24 cellular contexts compared by ENCODE assay signal in genomic region chr20:655730-656624, GRCh38. TPM values are rescaled to one million over a fixed set of nuclear protein-coding genes. Genes with fewer than 3 reads are reported as not detected.
A peak's percentile ranks its signal among the peaks of the same experiment; 100 is the strongest.
DNase-seq lines count a peak whose midpoint lies in the region; ATAC-seq, FAIRE-seq and TF ChIP-seq lines count a peak whose summit lies in the region.
"Had no signal": no experiment of that assay in that cellular context is flagged by ENCODE, and none has a peak within 500 bp of the region (broad histone marks: within the 10 kb centered on the region; RNA-seq: fewer than 3 reads in every experiment).

No MANE protein-coding gene starts in this region.

- H3K9me3 ChIP-seq in A549 (no peaks in the 10 kb centered on the region), T-helper 17 cell (ENCODE audit: control insufficient read depth, low read length, poor library complexity, severe bottlenecking) (no peaks in the 10 kb centered on the region)
- H3K9me3 ChIP-seq in CD8-positive, alpha-beta memory T cell (ENCODE audit: low read length): no peaks in the 10 kb centered on the region
- H3K9me3 ChIP-seq: BLaER1, HAP-1 had no signal

- DNase-seq in A549 (ENCODE audit: low read depth in 1 of 2, low spot score in 1 of 2) (no peak), T-helper 17 cell (no peak), natural killer cell (no peak), NCI-H1092 (lab: John Stamatoyannopoulos, UW) (no peak), NOMO-1 treated with dmso at 0.1 percent for 144 hours (lab: John Stamatoyannopoulos, UW; ENCODE audit: unreplicated experiment) (no peak)
- DNase-seq in CD8-positive, alpha-beta memory T cell: no peak
- DNase-seq: COR-L47, DMS 273 treated with DMSO at 0.1 percent for 48 hours, DND-41, NCI-H1417 treated with DMSO at 0.1 percent for 48 hours, NCI-H187 treated with DMSO at 0.1 percent for 48 hours, NCI-H2227 treated with DMSO at 0.1 percent for 48 hours, NCI-H510A treated with DMSO at 0.1 percent for 48 hours, NCI-H774, SHP77 treated with DMSO at 0.1 percent for 48 hours had no signal

- H3K27ac Mint-ChIP-seq in CD8-positive, alpha-beta memory T cell: peak overlapping the region in 1 of 8 donors; percentile 59
- H3K27ac Mint-ChIP-seq in T-helper 17 cell (no peak overlapping the region), nephron (peak overlapping the region in 1 of 3 experiments; percentile 36), natural killer cell (no peak overlapping the region)

- 80% methylated on average over 11 of the region's 11 CpGs for WGBS in A549 (ENCODE audit: missing lambda C conversion rate)

- TF ChIP-seq POLR2A in A549 (IDR thresholded peaks at IDR 0.05; ENCODE audit: low read length): no peak

- H3K9me3 Mint-ChIP-seq in CD8-positive, alpha-beta memory T cell: no peaks in the 10 kb centered on the region
- H3K9me3 Mint-ChIP-seq in nephron (no peaks in the 10 kb centered on the region), natural killer cell (no peaks in the 10 kb centered on the region)

- POLR2A ChIA-PET in A549 (lab: Yijun Ruan, JAX): no interaction called here
- POLR2A ChIA-PET in CD8-positive, alpha-beta memory T cell (lab: Charles Lee): no interaction called here

- peaks cover 5% of the 10 kb centered on the region for H3K27me3 ChIP-seq in CD8-positive, alpha-beta memory T cell (ENCODE audit: insufficient read depth, low read length, poor library complexity, severe bottlenecking)
- H3K27me3 ChIP-seq: BLaER1 had no signal

- no peak overlapping the region for H3K4me3 ChIP-seq in A549
- H3K4me3 ChIP-seq in CD8-positive, alpha-beta memory T cell (ENCODE audit: low read length): no peak overlapping the region
- H3K4me3 ChIP-seq: BLaER1, HAP-1 had no signal

- no peak overlapping the region for H3K4me2 ChIP-seq in A549
- H3K4me2 ChIP-seq: BLaER1 had no signal

- no peak for TF ChIP-seq RAD21 in A549 (conservative IDR thresholded peaks at IDR 0.05 in 1 of 2, IDR thresholded peaks at IDR 0.05 in 1 of 2)

- peaks cover 21 to 28% of the 10 kb centered on the region in 2 donors for H3K27me3 Mint-ChIP-seq in CD8-positive, alpha-beta memory T cell
- H3K27me3 Mint-ChIP-seq in T-helper 17 cell: peaks cover 52% of the 10 kb centered on the region
- H3K27me3 Mint-ChIP-seq in nephron (ENCODE audit: low read depth): peaks cover 33% of the 10 kb centered on the region
- H3K27me3 Mint-ChIP-seq in natural killer cell (ENCODE audit: low read depth in 2 of 2): peaks cover 27 to 28% of the 10 kb centered on the region in 2 donors

- CTCF ChIA-PET in A549 (lab: Yijun Ruan, JAX): interaction anchor here (1.1 to 5.2 kb wide), 4 partner anchors 10 to 83 kb away, joined by 3 to 60 read pairs (median 14); no protein-coding TSS in a partner anchor
- CTCF ChIA-PET in CD8-positive, alpha-beta memory T cell (lab: Charles Lee): interaction anchor here (2.2 to 2.4 kb wide), 2 partner anchors 10 to 11 kb away, joined by 6 to 9 read pairs; no protein-coding TSS in a partner anchor

- TF ChIP-seq EP300 in A549 (IDR thresholded peaks at IDR 0.05): no peak

- H3K4me1 ChIP-seq in A549: peaks cover 47% of the 10 kb centered on the region
- H3K4me1 ChIP-seq in CD8-positive, alpha-beta memory T cell (ENCODE audit: insufficient read depth, low read length): peaks cover 22% of the 10 kb centered on the region

- peaks cover 0 to 2% (median 0%) of the 10 kb centered on the region in 3 donors for H3K36me3 Mint-ChIP-seq in CD8-positive, alpha-beta memory T cell
- H3K36me3 Mint-ChIP-seq in T-helper 17 cell (ENCODE audit: low read depth): peaks cover 3% of the 10 kb centered on the region
- H3K36me3 Mint-ChIP-seq in nephron (ENCODE audit: low read depth): no peaks in the 10 kb centered on the region
- no peaks in the 10 kb centered on the region for H3K36me3 Mint-ChIP-seq in natural killer cell

- intact Hi-C loops in natural killer cell (cut with micrococcal nuclease): no loop called here

- ATAC-seq in A549: no peak
- ATAC-seq in T-helper 17 cell: no peak
- ATAC-seq in natural killer cell: no peak
- no peak for ATAC-seq in GM21786 (IDR thresholded peaks at IDR 0.05; ENCODE audit: unreplicated experiment)
- ATAC-seq: SK-N-SH treated with all-trans-retinoic acid at 6 μM for 48 hours had no signal

- peak overlapping the region in 5 of 7 donors; percentile 13 to 88 (median 63) for H3K4me3 Mint-ChIP-seq in CD8-positive, alpha-beta memory T cell
- peak overlapping the region; percentile 9 for H3K4me3 Mint-ChIP-seq in T-helper 17 cell
- H3K4me3 Mint-ChIP-seq in nephron: peak overlapping the region; percentile 60 to 76 (median 71)
- H3K4me3 Mint-ChIP-seq in natural killer cell: no peak overlapping the region

- no peak for TF ChIP-seq CTCF in A549 (IDR thresholded peaks at IDR 0.05)
- TF ChIP-seq CTCF in nephron (IDR thresholded peaks at IDR 0.05; ENCODE audit: unreplicated experiment in 3 of 3): no peak
- no peak for TF ChIP-seq CTCF in natural killer cell (IDR thresholded peaks at IDR 0.05)

- H3K27ac ChIP-seq in A549: peak overlapping the region; percentile 98; a peak in 4 of 6 replicates
- no peak overlapping the region for H3K27ac ChIP-seq in CD8-positive, alpha-beta memory T cell (ENCODE audit: low read depth, low read length)
- H3K27ac ChIP-seq: BLaER1 had no signal

- FAIRE-seq in A549 (lab: Jason Lieb, UNC): no peak
- FAIRE-seq: A204.1 had no signal

- peaks cover 23 to 31% (median 30%) of the 10 kb centered on the region in 3 donors for H3K4me1 Mint-ChIP-seq in CD8-positive, alpha-beta memory T cell
- peaks cover 18% of the 10 kb centered on the region for H3K4me1 Mint-ChIP-seq in T-helper 17 cell
- peaks cover 29% of the 10 kb centered on the region for H3K4me1 Mint-ChIP-seq in nephron
- peaks cover 26 to 35% of the 10 kb centered on the region in 2 donors for H3K4me1 Mint-ChIP-seq in natural killer cell

- H3K36me3 ChIP-seq in CD8-positive, alpha-beta memory T cell (ENCODE audit: insufficient read depth, low read length): no peaks in the 10 kb centered on the region
- H3K36me3 ChIP-seq: BLaER1 had no signal

TF ChIP-seq in A549, 52 proteins besides CTCF, POLR2A, EP300 and RAD21:
- TF ChIP-seq, protein P1, sequence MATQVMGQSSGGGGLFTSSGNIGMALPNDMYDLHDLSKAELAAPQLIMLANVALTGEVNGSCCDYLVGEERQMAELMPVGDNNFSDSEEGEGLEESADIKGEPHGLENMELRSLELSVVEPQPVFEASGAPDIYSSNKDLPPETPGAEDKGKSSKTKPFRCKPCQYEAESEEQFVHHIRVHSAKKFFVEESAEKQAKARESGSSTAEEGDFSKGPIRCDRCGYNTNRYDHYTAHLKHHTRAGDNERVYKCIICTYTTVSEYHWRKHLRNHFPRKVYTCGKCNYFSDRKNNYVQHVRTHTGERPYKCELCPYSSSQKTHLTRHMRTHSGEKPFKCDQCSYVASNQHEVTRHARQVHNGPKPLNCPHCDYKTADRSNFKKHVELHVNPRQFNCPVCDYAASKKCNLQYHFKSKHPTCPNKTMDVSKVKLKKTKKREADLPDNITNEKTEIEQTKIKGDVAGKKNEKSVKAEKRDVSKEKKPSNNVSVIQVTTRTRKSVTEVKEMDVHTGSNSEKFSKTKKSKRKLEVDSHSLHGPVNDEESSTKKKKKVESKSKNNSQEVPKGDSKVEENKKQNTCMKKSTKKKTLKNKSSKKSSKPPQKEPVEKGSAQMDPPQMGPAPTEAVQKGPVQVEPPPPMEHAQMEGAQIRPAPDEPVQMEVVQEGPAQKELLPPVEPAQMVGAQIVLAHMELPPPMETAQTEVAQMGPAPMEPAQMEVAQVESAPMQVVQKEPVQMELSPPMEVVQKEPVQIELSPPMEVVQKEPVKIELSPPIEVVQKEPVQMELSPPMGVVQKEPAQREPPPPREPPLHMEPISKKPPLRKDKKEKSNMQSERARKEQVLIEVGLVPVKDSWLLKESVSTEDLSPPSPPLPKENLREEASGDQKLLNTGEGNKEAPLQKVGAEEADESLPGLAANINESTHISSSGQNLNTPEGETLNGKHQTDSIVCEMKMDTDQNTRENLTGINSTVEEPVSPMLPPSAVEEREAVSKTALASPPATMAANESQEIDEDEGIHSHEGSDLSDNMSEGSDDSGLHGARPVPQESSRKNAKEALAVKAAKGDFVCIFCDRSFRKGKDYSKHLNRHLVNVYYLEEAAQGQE (IDR thresholded peaks at IDR 0.05): peak; percentile 56
- no peak for TF ChIP-seq ZC3H11A (IDR thresholded peaks at IDR 0.05)

RNA-seq across cellular contexts. Expression of gene SRXN1, which starts 3.0 kb away (rescaled TPM):
- polyA plus RNA-seq in A549 (2011; rRNA removed): 262 and 302 TPM in 2 replicates
- polyA plus RNA-seq in A549 (2012; cell fraction: cytosol; rRNA removed): 197 and 269 TPM in 2 replicates
- polyA plus RNA-seq in A549 (2012; cell fraction: nucleus; rRNA removed): 111 and 130 TPM in 2 replicates
- polyA plus RNA-seq in A549 (2017; fragmentation: RNase III; extraction: RNeasy Plus Mini Kit Qiagen cat#74134 plus additional on column Dnase treatment): 170 to 213 TPM (median 183 TPM) in 3 replicates
- polyA minus RNA-seq in A549 (2011; rRNA and poly(A)+ RNA removed): 187 and 193 TPM in 2 replicates
- total RNA-seq in CD8-positive, alpha-beta memory T cell: 10 to 100 TPM; 25.9 to 26.3 TPM
- polyA plus RNA-seq in CD8-positive, alpha-beta memory T cell: 20.3 TPM
- total RNA-seq in T-helper 17 cell: 1 to 10 TPM; 2.9 to 3.5 TPM
- 10 to 100 TPM in 2 of 3 donors, 1 to 10 TPM in 1; 9.1 to 16.7 (median 11.6) TPM for total RNA-seq in natural killer cell

RNA-seq across cellular contexts. Expression of gene SCRT2, which starts 19.6 kb away (rescaled TPM):
- polyA plus RNA-seq in A549 (2011; rRNA removed) (not detected in 2 replicates), A549 (2017; fragmentation: RNase III; extraction: RNeasy Plus Mini Kit Qiagen cat#74134 plus additional on column Dnase treatment) (not detected in 3 replicates)
- 0.01 TPM in 1 of 2 replicates, not detected in the other for polyA plus RNA-seq in A549 (2012; cell fraction: cytosol; rRNA removed)
- polyA plus RNA-seq in A549 (2012; cell fraction: nucleus; rRNA removed): 0.02 TPM in 1 of 2 replicates, not detected in the other
- not detected in 2 replicates for polyA minus RNA-seq in A549 (2011; rRNA and poly(A)+ RNA removed)
- not detected for total RNA-seq in CD8-positive, alpha-beta memory T cell
- not detected for polyA plus RNA-seq in CD8-positive, alpha-beta memory T cell
- total RNA-seq in T-helper 17 cell (not detected), natural killer cell (not detected)
- total RNA-seq: G401, LHCN-M2, RPMI7951 had no signal

RNA-seq across cellular contexts. Expression of gene TCF15, which starts 45.9 kb away (rescaled TPM):
- polyA plus RNA-seq in A549 (2011; rRNA removed) (not detected in 2 replicates), A549 (2017; fragmentation: RNase III; extraction: RNeasy Plus Mini Kit Qiagen cat#74134 plus additional on column Dnase treatment) (not detected in 3 replicates)
- polyA plus RNA-seq in A549 (2012; cell fraction: cytosol; rRNA removed): not detected in 2 replicates
- not detected in 2 replicates for polyA plus RNA-seq in A549 (2012; cell fraction: nucleus; rRNA removed)
- not detected in 2 replicates for polyA minus RNA-seq in A549 (2011; rRNA and poly(A)+ RNA removed)
- total RNA-seq in CD8-positive, alpha-beta memory T cell: not detected
- not detected for polyA plus RNA-seq in CD8-positive, alpha-beta memory T cell
- total RNA-seq in T-helper 17 cell (not detected), natural killer cell (under 1 TPM in 1 of 3 donors, not detected in 2; 0.32 TPM)
- total RNA-seq: LHCN-M2 had no signal
